8 cellular contexts compared by ENCODE assay signal in genomic region chr10:110279062-110279986, GRCh38. TPM values are rescaled to one million over a fixed set of nuclear protein-coding genes. Genes with fewer than 3 reads are reported as not detected.
DNase-seq lines count a peak whose midpoint lies in the region; ATAC-seq and TF ChIP-seq lines count a peak whose summit lies in the region.

No MANE protein-coding gene starts in this region.

- intact Hi-C loops in Right ventricle myocardium inferior (cut with DNase I): loop anchor here (1.0 to 10.0 kb wide), 5 partner anchors 53 to 397 kb away; partner anchors contain the start of gene ADD3
- intact Hi-C loops in cardiac septum (cut with DNase I): loop anchor here (2.0 to 10.0 kb wide), 4 partner anchors 71 to 395 kb away; partner anchors contain the start of gene ADD3
- intact Hi-C loops in MCF 10A (cut with micrococcal nuclease): loop anchor here (1.0 to 2.0 kb wide), 4 partner anchors 53 to 395 kb away; no protein-coding TSS in a partner anchor

- DNase-seq in Right ventricle myocardium inferior (ENCODE audit: missing footprints) (no peak), cardiac septum (ENCODE audit: low spot score) (no peak), LoVo (ENCODE audit: low spot score) (peak; percentile 59), MCF 10A (ENCODE audit: unreplicated experiment) (peak; percentile 71), iPS-NIHi11 (ENCODE audit: low spot score) (peak; percentile 57), smooth muscle cell (lab: John Stamatoyannopoulos, UW; ENCODE audit: unreplicated experiment) (no peak)

- H3F3A ChIP-seq in smooth muscle cell (ENCODE audit: low read depth): no peaks in the 10 kb centered on the region

- no peaks in the 10 kb centered on the region for H3K9me3 Mint-ChIP-seq in MCF 10A (ENCODE audit: unreplicated experiment)

- BruUV-seq in MCF 10A (replicated peaks; lab: Mats Ljungman, UMichigan): no TSS peak

- no peak overlapping the region for H3K4me3 Mint-ChIP-seq in MCF 10A (ENCODE audit: unreplicated experiment)

- no peak overlapping the region for H3K4me2 ChIP-seq in smooth muscle cell

- no peaks in the 10 kb centered on the region for H3K9me3 ChIP-seq in smooth muscle cell (replicated peaks; ENCODE audit: low read depth)

- no peaks in the 10 kb centered on the region for H3K27me3 Mint-ChIP-seq in MCF 10A (ENCODE audit: insufficient read depth, unreplicated experiment)

- no peak overlapping the region for H3K4me3 ChIP-seq in smooth muscle cell

- H3K36me3 ChIP-seq in smooth muscle cell (ENCODE audit: low read depth): peaks cover 3% of the 10 kb centered on the region

- no peak overlapping the region for H3K27ac Mint-ChIP-seq in MCF 10A (ENCODE audit: low read depth, unreplicated experiment)

- 60% methylated on average over 10 of the region's 10 CpGs for WGBS in smooth muscle cell (ENCODE audit: low lambda C conversion rate)

- H4K20me1 ChIP-seq in smooth muscle cell (ENCODE audit: low read depth): peaks cover 44% of the 10 kb centered on the region

- CTCF ChIA-PET in MCF 10A (lab: Yijun Ruan, JAX): interaction anchor here (0.5 to 6.6 kb wide), 51 partner anchors 8 to 1467 kb away, joined by 3 to 62 read pairs (median 5); partner anchors contain the start of genes MXI1 and SMNDC1

- POLR2A ChIA-PET in MCF 10A (lab: Yijun Ruan, JAX): interaction anchor here (0.6 to 2.4 kb wide), 8 partner anchors 10 to 141 kb away, joined by 3 to 29 read pairs (median 4); partner anchors contain the start of gene MXI1

- H3K36me3 Mint-ChIP-seq in MCF 10A (ENCODE audit: insufficient read depth, unreplicated experiment): peaks cover 32% of the 10 kb centered on the region

- peaks cover under 1% of the 10 kb centered on the region for H3K4me1 ChIP-seq in smooth muscle cell (ENCODE audit: low read depth)

- no peak overlapping the region for H3K9ac ChIP-seq in smooth muscle cell (ENCODE audit: low read depth)

- TF ChIP-seq CTCF in MCF 10A (IDR thresholded peaks at IDR 0.05; ENCODE audit: unreplicated experiment) (peak; percentile 80), smooth muscle cell (IDR thresholded peaks at IDR 0.05; ENCODE audit: borderline replicate concordance, insufficient read depth, poor library complexity, severe bottlenecking) (peak; percentile 63)

- H3K27ac ChIP-seq in smooth muscle cell (ENCODE audit: low read depth): no peak overlapping the region

- H2AFZ ChIP-seq in smooth muscle cell (ENCODE audit: low read depth): no peak overlapping the region

- no peaks in the 10 kb centered on the region for H3K27me3 ChIP-seq in smooth muscle cell (ENCODE audit: low read depth)

- no peaks in the 10 kb centered on the region for H3K4me1 Mint-ChIP-seq in MCF 10A (ENCODE audit: insufficient read depth, unreplicated experiment)

- peaks cover 9% of the 10 kb centered on the region for H3K79me2 ChIP-seq in smooth muscle cell (ENCODE audit: low read depth)

- ATAC-seq in Right ventricle myocardium inferior (peak; percentile 76), SK-N-SH treated with all-trans-retinoic acid at 6 μM for 48 hours (peak; percentile 92), HG03095 (IDR thresholded peaks at IDR 0.05; ENCODE audit: unreplicated experiment) (no peak)

TF ChIP-seq in SK-N-SH treated with all-trans-retinoic acid at 6 μM for 48 hours, 23 proteins besides CTCF, POLR2A, EP300 and RAD21:
- TF ChIP-seq POU6F1 (CRISPR knock-in tag; IDR thresholded peaks at IDR 0.05; ENCODE audit: borderline replicate concordance, low read depth) (no peak), ZFP30 (CRISPR knock-in tag; IDR thresholded peaks at IDR 0.05) (no peak), TCF4 (CRISPR knock-in tag; IDR thresholded peaks at IDR 0.05; ENCODE audit: borderline replicate concordance) (no peak), PATZ1 (CRISPR knock-in tag; IDR thresholded peaks at IDR 0.05; ENCODE audit: borderline replicate concordance) (no peak), ESRRG (CRISPR knock-in tag; IDR thresholded peaks at IDR 0.05) (no peak), CSRNP3 (CRISPR knock-in tag; IDR thresholded peaks at IDR 0.05) (no peak), ZC3H10 (CRISPR knock-in tag; IDR thresholded peaks at IDR 0.05) (no peak), ZNF565 (CRISPR knock-in tag; conservative IDR thresholded peaks at IDR 0.05; ENCODE audit: low read depth) (no peak), ZNF8 (CRISPR knock-in tag; IDR thresholded peaks at IDR 0.05) (no peak)

RNA-seq across cellular contexts. Expression of gene SMNDC1, which starts 25.4 kb away (rescaled TPM):
- total RNA-seq in Right ventricle myocardium inferior: 27.6 TPM
- 25.8 TPM for total RNA-seq in cardiac septum
- 46.6 and 48.2 TPM in 2 replicates for total RNA-seq in MCF 10A (2022)
- total RNA-seq in smooth muscle cell: 17.7 and 25.6 TPM in 2 replicates
- 19.0 and 22.2 TPM in 2 replicates for polyA plus RNA-seq in smooth muscle cell

Comparison
In these comparisons a context has a peak if more than half of its experiments do, and no peak if none do; other contexts are left out.
1. DNase-seq: peak in LoVo (single experiment), MCF 10A (single experiment) and iPS-NIHi11 (single experiment); none in Right ventricle myocardium inferior (single experiment), cardiac septum (single experiment) and smooth muscle cell (single experiment).